Comparison of ENCODE assay signal across 25 cellular contexts in the genomic region with DNA sequence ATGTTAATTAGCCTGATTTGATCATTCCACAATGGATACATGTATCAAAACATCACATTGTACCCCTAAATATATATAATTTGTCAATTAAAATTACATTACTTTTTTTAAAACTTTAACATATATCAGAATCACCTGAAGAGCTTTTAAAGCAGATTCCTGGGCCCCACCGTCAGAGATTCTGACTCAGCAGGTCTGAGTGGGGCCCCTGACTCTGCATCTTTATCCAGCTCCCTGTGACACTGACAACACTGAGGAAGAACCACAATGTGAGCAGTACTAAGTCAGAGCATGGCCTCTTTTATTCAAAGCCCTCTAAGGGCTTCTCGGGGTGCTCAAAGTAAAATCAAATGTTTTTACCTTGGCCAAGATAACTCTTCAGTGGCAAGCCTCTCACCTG. TPM values are rescaled to one million over a fixed set of nuclear protein-coding genes. Genes with fewer than 3 reads are reported as not detected.
DNase-seq lines count a peak whose midpoint lies in the region; ATAC-seq, FAIRE-seq and TF ChIP-seq lines count a peak whose summit lies in the region.
"Had no signal": no experiment of that assay in that cellular context is flagged by ENCODE, and none has a peak within 500 bp of the region (broad histone marks: within the 10 kb centered on the region; RNA-seq: fewer than 3 reads in every experiment).

No MANE protein-coding gene starts in this region.

- no peak for TF ChIP-seq EP300 in K562 (IDR thresholded peaks at IDR 0.05; ENCODE audit: low read length)

- BruUV-seq in K562 (replicated peaks; lab: Mats Ljungman, UMichigan), result no TSS peak

- peak overlapping the region in 1 of 2 experiments; percentile 20; a peak in 1 of 4 replicates for H3K9ac ChIP-seq in K562 (ENCODE audit: insufficient read depth in 1 of 2, low read depth in 2 of 2, low read length in 2 of 2)
- H3K9ac ChIP-seq: BLaER1 treated with 17β-estradiol and CSF1 and Interleukin-3, amounts not matched to agents 10 nM and 100 nM had no signal

- in situ Hi-C loops in K562 (cut with MboI), result no loop called here

- DNase-seq in cardiac septum (ENCODE audit: low spot score) (peak; percentile 38), right cardiac atrium (no peak), K562 (ENCODE audit: extremely low read depth in 1 of 4, low spot score in 3 of 4) (peak in 1 of 4 experiments; percentile 37), erythroblast (lab: John Stamatoyannopoulos, UW) (peak; percentile 32 to 70), DMS79 (lab: John Stamatoyannopoulos, UW) (no peak), NCI-H2029 treated with DMSO at 0.1 percent for 48 hours (lab: John Stamatoyannopoulos, UW) (no peak)
- no peak for DNase-seq in stimulated activated effector memory CD8-positive, alpha-beta T cell treated with anti-CD3 and anti-CD28 coated beads, Interleukin-12 subunit alpha, Interleukin-12 subunit beta, amount 100 ng/mL, for 72 hours (ENCODE audit: low spot score in 2 of 2)
- DNase-seq: 8988T; ACHN; AML-193; BE2C; CD4-positive, alpha-beta T cell; CD8-positive, alpha-beta memory T cell; DMS 273 treated with DMSO at 0.1 percent for 48 hours; DMS79 treated with DMSO at 0.1 percent for 48 hours; GF-D8; H9; HFFc6 had no signal

- no peak for TF ChIP-seq RAD21 in K562 (CRISPR knock-in tag; conservative IDR thresholded peaks at IDR 0.05 in 1 of 2, IDR thresholded peaks at IDR 0.05 in 1 of 2)

- CTCF ChIA-PET in K562 (lab: Yijun Ruan, JAX; ENCODE audit: low intra/inter-chr PET ratio), result no interaction called here

- H3K9me1 ChIP-seq in K562 (ENCODE audit: control insufficient read depth, insufficient read depth, low read length), result peaks cover 8% of the 10 kb centered on the region

- TF ChIP-seq POLR2A in K562 (conservative IDR thresholded peaks at IDR 0.05), result no peak
- no peak for TF ChIP-seq POLR2A in erythroblast (IDR thresholded peaks at IDR 0.05; ENCODE audit: low read length)

- H3K27ac ChIP-seq in right cardiac atrium (ENCODE audit: low read length) (no peak overlapping the region), K562 (ENCODE audit: extremely low read depth, low read depth, low read length) (no peak overlapping the region)
- H3K27ac ChIP-seq: A549; BLaER1 treated with 17β-estradiol and CSF1 and Interleukin-3, amounts not matched to agents 10 nM and 100 nM had no signal

- no peak for TF ChIP-seq CTCF in K562 (IDR thresholded peaks at IDR 0.05 in 2 of 3, conservative IDR thresholded peaks at IDR 0.05 in 1 of 3; ENCODE audit: insufficient read depth in 2 of 3, low read depth in 1 of 3, low read length in 3 of 3)

- H3K4me2 ChIP-seq in K562 (ENCODE audit: insufficient read depth, low read length), result no peak overlapping the region
- H3K4me2 ChIP-seq: A549; BLaER1 treated with 17β-estradiol and CSF1 and Interleukin-3, amounts not matched to agents 10 nM and 100 nM had no signal

- POLR2A ChIA-PET in K562 (lab: Yijun Ruan, JAX), result interaction anchor here (0.6 to 1.9 kb wide), 3 partner anchors 8 to 501 kb away, joined by 3 to 8 read pairs (median 3); no protein-coding TSS in a partner anchor

- H3K4me3 ChIP-seq in right cardiac atrium (ENCODE audit: low read length) (no peak overlapping the region), K562 (no peak overlapping the region)
- H3K4me3 ChIP-seq: A549; BLaER1 treated with 17β-estradiol and CSF1 and Interleukin-3, amounts not matched to agents 10 nM and 100 nM had no signal

- H3K4me1 Mint-ChIP-seq in stimulated activated effector memory CD8-positive, alpha-beta T cell treated with anti-CD3 and anti-CD28 coated beads, Interleukin-12 subunit alpha, Interleukin-12 subunit beta, amount 100 ng/mL, for 72 hours, result peaks cover 50% of the 10 kb centered on the region

- no peak for FAIRE-seq in K562 (lab: Jason Lieb, UNC)
- FAIRE-seq: A549, D721Med, GM12892 had no signal

- no peak overlapping the region for H2AFZ ChIP-seq in K562 (ENCODE audit: low read depth, low read length)

- ATAC-seq in right cardiac atrium, result no peak
- ATAC-seq in K562, result peak; percentile 68
- ATAC-seq in stimulated activated effector memory CD8-positive, alpha-beta T cell treated with anti-CD3 and anti-CD28 coated beads, Interleukin-12 subunit alpha, Interleukin-12 subunit beta, amount 100 ng/mL, for 72 hours, result peak; percentile 19
- no peak for ATAC-seq in HG03095 (IDR thresholded peaks at IDR 0.05; ENCODE audit: unreplicated experiment)
- ATAC-seq: HCT116 had no signal

- WGBS in right cardiac atrium, result 87% methylated on average over 2 of the region's 2 CpGs
- 28% methylated on average over 2 of the region's 2 CpGs for WGBS in K562 (ENCODE audit: insufficient coverage, low coverage, missing lambda C conversion rate)

- H3K9me3 ChIP-seq in right cardiac atrium (ENCODE audit: control insufficient read depth, low read length) (no peaks in the 10 kb centered on the region), K562 (replicated peaks; ENCODE audit: control insufficient read depth, insufficient read depth, low read depth, low read length) (no peaks in the 10 kb centered on the region)
- H3K9me3 ChIP-seq: A549; BE2C; BLaER1 treated with 17β-estradiol and CSF1 and Interleukin-3, amounts not matched to agents 10 nM and 100 nM had no signal

- no peak overlapping the region for H3K4me3 Mint-ChIP-seq in stimulated activated effector memory CD8-positive, alpha-beta T cell treated with anti-CD3 and anti-CD28 coated beads, Interleukin-12 subunit alpha, Interleukin-12 subunit beta, amount 100 ng/mL, for 72 hours
- H3K4me3 Mint-ChIP-seq: CD14-positive monocyte; CD4-positive, alpha-beta T cell; CD8-positive, alpha-beta memory T cell; H9; HFFc6 had no signal

- H3K9me3 Mint-ChIP-seq in stimulated activated effector memory CD8-positive, alpha-beta T cell treated with anti-CD3 and anti-CD28 coated beads, Interleukin-12 subunit alpha, Interleukin-12 subunit beta, amount 100 ng/mL, for 72 hours, result no peaks in the 10 kb centered on the region
- H3K9me3 Mint-ChIP-seq: CD14-positive monocyte; CD4-positive, alpha-beta T cell; CD8-positive, alpha-beta memory T cell; H9; HFFc6 had no signal

- peaks cover 11% of the 10 kb centered on the region for H3K4me1 ChIP-seq in right cardiac atrium (ENCODE audit: control insufficient read depth, insufficient read depth, low read length)
- H3K4me1 ChIP-seq in K562 (replicated peaks in 1 of 2; ENCODE audit: control insufficient read depth in 2 of 2, insufficient read depth in 2 of 2, low read length in 2 of 2), result peaks cover 4 to 12% of the 10 kb centered on the region in 2 experiments; a peak in 2 of 5 replicates
- H3K4me1 ChIP-seq: A549, BE2C had no signal

- peak overlapping the region; percentile 66 for H3K27ac Mint-ChIP-seq in stimulated activated effector memory CD8-positive, alpha-beta T cell treated with anti-CD3 and anti-CD28 coated beads, Interleukin-12 subunit alpha, Interleukin-12 subunit beta, amount 100 ng/mL, for 72 hours
- H3K27ac Mint-ChIP-seq: CD14-positive monocyte; CD4-positive, alpha-beta T cell; H9; HFFc6 had no signal

- H4K20me1 ChIP-seq in K562 (replicated peaks; ENCODE audit: control insufficient read depth, insufficient read depth, low read length), result no peaks in the 10 kb centered on the region; the same call in 1 of the 2 replicates

- peaks cover 38% of the 10 kb centered on the region for H3K36me3 Mint-ChIP-seq in stimulated activated effector memory CD8-positive, alpha-beta T cell treated with anti-CD3 and anti-CD28 coated beads, Interleukin-12 subunit alpha, Interleukin-12 subunit beta, amount 100 ng/mL, for 72 hours

- H3K79me2 ChIP-seq in K562 (ENCODE audit: control insufficient read depth, insufficient read depth, low read length), result peaks cover 51% of the 10 kb centered on the region

- intact Hi-C loops in cardiac septum (cut with DNase I) (no loop called here), right cardiac atrium (cut with DNase I) (no loop called here), K562 (cut with micrococcal nuclease) (no loop called here)

- no peaks in the 10 kb centered on the region for H3K27me3 ChIP-seq in right cardiac atrium (ENCODE audit: control insufficient read depth, insufficient read depth)
- no peaks in the 10 kb centered on the region for H3K27me3 ChIP-seq in K562 (ENCODE audit: control insufficient read depth in 2 of 2, insufficient read depth in 2 of 2, low read length in 2 of 2)
- H3K27me3 ChIP-seq: BE2C; BLaER1 treated with 17β-estradiol and CSF1 and Interleukin-3, amounts not matched to agents 10 nM and 100 nM had no signal

- H3K36me3 ChIP-seq in K562 (ENCODE audit: control insufficient read depth, insufficient read depth, low read length), result peaks cover 20% of the 10 kb centered on the region; the same call in 2 of the 3 replicates

RNA-seq across cellular contexts. Expression of a gene that starts 9.7 kb away (rescaled TPM):
- 111 TPM for total RNA-seq in cardiac septum
- total RNA-seq in right cardiac atrium, result 10 to 100 TPM; 34.5 to 39.6 (median 37.6) TPM
- 17.3 TPM for polyA plus RNA-seq in right cardiac atrium
- 91.0 and 238 TPM in 2 replicates for total RNA-seq in K562 (2011; cell fraction: chromatin; rRNA removed; ENCODE audit: low replicate concordance)
- 47.0 and 55.5 TPM in 2 replicates for total RNA-seq in K562 (2011; cell fraction: nucleolus; rRNA removed)
- total RNA-seq in K562 (2011; cell fraction: nucleoplasm; rRNA removed), result 117 and 146 TPM in 2 replicates
- 34.5 and 35.6 TPM in 2 replicates for total RNA-seq in K562 (2014; rRNA removed)
- 41.5 and 45.6 TPM in 2 replicates for total RNA-seq in K562 (2014; rRNA removed; fragmentation: Illumina TruSeq; extraction: Trizol)
- total RNA-seq in K562 (2015; rRNA removed; fragmentation: Illumina TruSeq; extraction: Trizol), result 44.0 and 46.1 TPM in 2 replicates
- 33.8 and 34.4 TPM in 2 replicates for total RNA-seq in K562 (2021)
- polyA plus RNA-seq in K562 (2011; rRNA removed), result 34.0 and 48.0 TPM in 2 replicates
- 43.3 and 78.7 TPM in 2 replicates for polyA plus RNA-seq in K562 (2011; cell fraction: cytosol; rRNA removed)
- 50.1 and 51.6 TPM in 2 replicates for polyA plus RNA-seq in K562 (2011; cell fraction: nucleus; rRNA removed)
- polyA plus RNA-seq in K562 (2012), result 19.8 and 24.3 TPM in 2 replicates
- polyA plus RNA-seq in K562 (2014; fragmentation: Illumina TruSeq; extraction: Trizol), result 31.0 and 34.1 TPM in 2 replicates
- polyA plus RNA-seq in K562 (2014; fragmentation: Nextera tagmentation; extraction: Ambion mirVana), result 10 to 100 TPM; 15.2 to 18.2 TPM
- polyA plus RNA-seq in K562 (2014; rRNA removed), result 25.5 and 28.3 TPM in 2 replicates
- polyA minus RNA-seq in K562 (2011; rRNA and poly(A)+ RNA removed), result 120 and 125 TPM in 2 replicates
- polyA minus RNA-seq in K562 (2011; cell fraction: cytosol; rRNA and poly(A)+ RNA removed), result 32.9 and 46.0 TPM in 2 replicates
- 80.1 and 122 TPM in 2 replicates for polyA minus RNA-seq in K562 (2011; cell fraction: nucleus; rRNA and poly(A)+ RNA removed)

Comparison
In these comparisons a context has a peak if more than half of its experiments do, and no peak if none do; other contexts are left out.
1. DNase-seq: peak in cardiac septum (single experiment) and erythroblast (2 of 2); none in right cardiac atrium (0 of 3), stimulated activated effector memory CD8-positive, alpha-beta T cell treated with anti-CD3 and anti-CD28 coated beads, Interleukin-12 subunit alpha, Interleukin-12 subunit beta, amount 100 ng/mL, for 72 hours (0 of 2), DMS79 (single experiment) and NCI-H2029 treated with DMSO at 0.1 percent for 48 hours (single experiment).
2. ATAC-seq: peak in K562 (single experiment) and stimulated activated effector memory CD8-positive, alpha-beta T cell treated with anti-CD3 and anti-CD28 coated beads, Interleukin-12 subunit alpha, Interleukin-12 subunit beta, amount 100 ng/mL, for 72 hours (single experiment); none in right cardiac atrium (0 of 2) and HG03095 (single experiment).